ENCODE assay signal across 13 cellular contexts in the genomic region with DNA sequence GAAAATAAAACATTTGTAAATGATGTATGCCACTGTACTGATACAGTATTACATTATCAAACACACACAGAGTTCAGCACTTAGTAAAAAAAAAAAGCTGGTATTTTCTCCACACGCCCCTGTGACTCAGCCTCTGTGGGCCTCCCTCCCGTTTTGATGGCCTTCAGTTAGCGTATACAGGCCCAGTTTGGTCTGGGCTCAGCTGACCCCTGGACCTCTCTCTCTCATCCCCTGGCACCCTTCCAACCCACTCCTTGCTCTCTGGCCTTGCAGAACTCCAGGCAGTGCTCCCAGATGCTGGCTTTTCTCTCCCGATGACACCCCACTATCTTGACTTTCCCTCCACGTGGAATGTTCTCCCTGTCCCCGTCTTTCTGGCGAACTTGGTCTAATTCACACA.
A peak's percentile ranks its signal among the peaks of the same experiment; 100 is the strongest.
DNase-seq lines count a peak whose midpoint lies in the region; ATAC-seq and TF ChIP-seq lines count a peak whose summit lies in the region.
"Had no signal": no experiment of that assay in that cellular context is flagged by ENCODE, and none has a peak within 500 bp of the region (broad histone marks: within the 10 kb centered on the region; RNA-seq: fewer than 3 reads in every experiment).

No MANE protein-coding gene starts in this region.

- H3K27ac ChIP-seq in heart right ventricle (peak overlapping the region in 5 of 10 donors; percentile 6 to 37 (median 23)), foreskin keratinocyte (no peak overlapping the region), gastrocnemius medialis (no peak overlapping the region)

- no peak overlapping the region for H3K4me3 ChIP-seq in MG63
- H3K4me3 ChIP-seq in heart right ventricle: no peak overlapping the region
- no peak overlapping the region for H3K4me3 ChIP-seq in gastrocnemius medialis

- H3K9me3 ChIP-seq in MG63 (no peaks in the 10 kb centered on the region), heart right ventricle (no peaks in the 10 kb centered on the region), gastrocnemius medialis (no peaks in the 10 kb centered on the region)

- H3K36me3 ChIP-seq in MG63 (no peaks in the 10 kb centered on the region), heart right ventricle (no peaks in the 10 kb centered on the region), gastrocnemius medialis (no peaks in the 10 kb centered on the region)

- TF ChIP-seq CTCF in heart right ventricle (IDR thresholded peaks at IDR 0.05): no peak
- TF ChIP-seq CTCF in foreskin keratinocyte (conservative IDR thresholded peaks at IDR 0.05): no peak
- no peak for TF ChIP-seq CTCF in gastrocnemius medialis (IDR thresholded peaks at IDR 0.05 in 4 of 5, conservative IDR thresholded peaks at IDR 0.05 in 1 of 5)

- WGBS in heart right ventricle, 2 donors: 36 to 46% methylated on average over 7 of the region's 7 CpGs

- peaks cover 0 to 60% (median 39%) of the 10 kb centered on the region in 9 donors for H3K4me1 ChIP-seq in heart right ventricle
- H3K4me1 ChIP-seq in foreskin keratinocyte: no peaks in the 10 kb centered on the region
- peaks cover 29 to 34% of the 10 kb centered on the region in 2 donors for H3K4me1 ChIP-seq in gastrocnemius medialis

- in situ Hi-C loops in KBM-7 (cut with MboI; ENCODE audit: low pct_unique_long_range_greater_than_20kb, low sequenced_read_pairs): no loop called here
- in situ Hi-C loops in gastrocnemius medialis (cut with MboI; ENCODE audit: low sequenced_read_pairs in 4 of 4): no loop called here

- intact Hi-C loops in heart right ventricle (cut with DNase I): loop anchor here in 1 of 10 donors (5.0 kb wide), 1 partner anchor 78 kb away; no protein-coding TSS in a partner anchor
- intact Hi-C loops in gastrocnemius medialis (cut with DNase I; ENCODE audit: low total_unique reads): no loop called here

- peak in 7 of 8 donors; percentile 48 to 81 (median 69) for ATAC-seq in heart right ventricle
- ATAC-seq in foreskin keratinocyte: no peak
- ATAC-seq in gastrocnemius medialis: no peak
- ATAC-seq: activated CD4-positive, alpha-beta T cell treated with anti-CD3 and anti-CD28 coated beads for 36 hours; stimulated activated naive B cell treated with anti-CD40 and anti-IgM and Interleukin-4, amounts not matched to agents 10 μg/mL and 1 μg/mL and 100 μg/mL, for 72 hours had no signal

- TF ChIP-seq POLR2A in gastrocnemius medialis (IDR thresholded peaks at IDR 0.05): no peak

- no peaks in the 10 kb centered on the region for H3K27me3 ChIP-seq in MG63
- H3K27me3 ChIP-seq in heart right ventricle: no peaks in the 10 kb centered on the region
- peaks cover 10% of the 10 kb centered on the region for H3K27me3 ChIP-seq in foreskin keratinocyte
- H3K27me3 ChIP-seq in gastrocnemius medialis: no peaks in the 10 kb centered on the region

- DNase-seq in Daoy (ENCODE audit: low read depth): peak; percentile 42
- peak; percentile 53 for DNase-seq in MG63
- peak in 1 of 2 donors; percentile 63 for DNase-seq in heart right ventricle
- DNase-seq in renal cortical epithelial cell (ENCODE audit: low read depth): peak; percentile 47
- no peak for DNase-seq in foreskin keratinocyte
- no peak for DNase-seq in KBM-7
- no peak for DNase-seq in gastrocnemius medialis
- DNase-seq in DMS79 treated with DMSO at 0.1 percent for 48 hours (lab: John Stamatoyannopoulos, UW): no peak
- DNase-seq: activated CD4-positive, alpha-beta T cell treated with anti-CD3 and anti-CD28 coated beads for 36 hours; cortex of kidney; NCI-H1105; stimulated activated CD4-positive, alpha-beta T cell treated with anti-CD3 and anti-CD28 coated beads, Interleukin-4, amount 100 ng/mL, for 4 hours; stimulated activated naive B cell treated with anti-CD40 and anti-IgM and Interleukin-4, amounts not matched to agents 10 μg/mL and 1 μg/mL and 100 μg/mL, for 72 hours had no signal

Comparison
In these comparisons a context has a peak if more than half of its experiments do, and no peak if none do; other contexts are left out.
1. DNase-seq: peak in Daoy (single experiment), MG63 (single experiment) and renal cortical epithelial cell (single experiment); none in foreskin keratinocyte (0 of 2), KBM-7 (single experiment), gastrocnemius medialis (0 of 2) and DMS79 treated with DMSO at 0.1 percent for 48 hours (single experiment).
2. ATAC-seq: peak in heart right ventricle (7 of 8); none in foreskin keratinocyte (single experiment) and gastrocnemius medialis (0 of 2).